In genomic region chrX:41332005-41332404, GRCh38 we compare ENCODE assay signal across 8 cellular contexts. TPM values are rescaled to one million over a fixed set of nuclear protein-coding genes. Genes with fewer than 3 reads are reported as not detected.
DNase-seq lines count a peak whose midpoint lies in the region; ATAC-seq and TF ChIP-seq lines count a peak whose summit lies in the region.

No MANE protein-coding gene starts in this region.

- BruUV-seq in Panc1 (replicated peaks; lab: Mats Ljungman, UMichigan): no TSS peak

- no peak for TF ChIP-seq EP300 in sigmoid colon (IDR thresholded peaks at IDR 0.05)

- H3K27ac ChIP-seq in Panc1 (ENCODE audit: low read length): peak overlapping the region; percentile 94
- peak overlapping the region; percentile 97 to 99 (median 98) for H3K27ac ChIP-seq in esophagus squamous epithelium
- peak overlapping the region; percentile 98 to 100 (median 100) for H3K27ac ChIP-seq in sigmoid colon

- no peaks in the 10 kb centered on the region for H3K9me3 ChIP-seq in Panc1 (ENCODE audit: control insufficient read depth, insufficient read depth, low read depth, low read length)
- no peaks in the 10 kb centered on the region for H3K9me3 ChIP-seq in esophagus squamous epithelium
- no peaks in the 10 kb centered on the region for H3K9me3 ChIP-seq in sigmoid colon

- H3K27me3 ChIP-seq in Panc1 (ENCODE audit: control insufficient read depth, insufficient read depth, low read length): no peaks in the 10 kb centered on the region
- H3K27me3 ChIP-seq in esophagus squamous epithelium: no peaks in the 10 kb centered on the region
- no peaks in the 10 kb centered on the region for H3K27me3 ChIP-seq in sigmoid colon

- H3K36me3 ChIP-seq in Panc1 (ENCODE audit: control insufficient read depth, insufficient read depth, low read length) (no peaks in the 10 kb centered on the region), esophagus squamous epithelium (no peaks in the 10 kb centered on the region), sigmoid colon (no peaks in the 10 kb centered on the region)

- intact Hi-C loops in Panc1 (cut with micrococcal nuclease; ENCODE audit: unreplicated experiment): loop anchor here (10.0 kb wide), 1 partner anchor 57 kb away; no protein-coding TSS in a partner anchor
- intact Hi-C loops in esophagus squamous epithelium (cut with DNase I): no loop called here
- intact Hi-C loops in sigmoid colon (cut with DNase I): loop anchor here (2.0 to 5.0 kb wide), 3 partner anchors 55 to 685 kb away; partner anchors contain the start of genes CXorf38 and USP9X

- TF ChIP-seq POLR2A in esophagus squamous epithelium (IDR thresholded peaks at IDR 0.05) (no peak), sigmoid colon (IDR thresholded peaks at IDR 0.05) (no peak)

- TF ChIP-seq CTCF in GM12875 (IDR thresholded peaks at IDR 0.05; ENCODE audit: borderline replicate concordance, insufficient read depth, low read depth, low read length) (no peak), Panc1 (IDR thresholded peaks at IDR 0.05) (no peak), esophagus squamous epithelium (IDR thresholded peaks at IDR 0.05) (no peak), sigmoid colon (IDR thresholded peaks at IDR 0.05) (no peak)

- H3K4me3 ChIP-seq in GM12875 (ENCODE audit: low read depth, low read length) (peak overlapping the region; percentile 87), Panc1 (ENCODE audit: low read depth in 2 of 2, low read length in 2 of 2) (peak overlapping the region; percentile 60 to 78), esophagus squamous epithelium (peak overlapping the region; percentile 17 to 92 (median 80)), sigmoid colon (peak overlapping the region; percentile 80 to 99 (median 94))

- ATAC-seq in Panc1: no peak

- CTCF ChIA-PET in Panc1 (lab: Charles Lee): no interaction called here

- in situ Hi-C loops in Panc1 (cut with HindIII; ENCODE audit: low pct_unique_long_range_greater_than_20kb, low sequenced_read_pairs): no loop called here

- WGBS in esophagus squamous epithelium, 2 donors: 37 to 55% methylated on average over 4 of the region's 4 CpGs
- WGBS in sigmoid colon, 2 donors: 44 to 81% methylated on average over 4 of the region's 4 CpGs

- POLR2A ChIA-PET in Panc1 (lab: Charles Lee): no interaction called here

- peaks cover 4% of the 10 kb centered on the region for H3K4me1 ChIP-seq in Panc1 (ENCODE audit: control insufficient read depth, insufficient read depth, low read length)
- peaks cover 0 to 22% (median 3%) of the 10 kb centered on the region in 3 donors for H3K4me1 ChIP-seq in esophagus squamous epithelium
- peaks cover 0 to 28% (median 3%) of the 10 kb centered on the region in 4 donors for H3K4me1 ChIP-seq in sigmoid colon

- DNase-seq in Panc1 (ENCODE audit: low read depth, low spot score) (no peak), esophagus squamous epithelium (lab: John Stamatoyannopoulos, UW) (no peak), sigmoid colon (no peak), T-helper 9 cell (no peak), amygdala (lab: John Stamatoyannopoulos, UW) (no peak), foreskin melanocyte (no peak), anterior cingulate cortex (lab: John Stamatoyannopoulos, UW) (no peak)

RNA-seq across cellular contexts. Expression of gene DDX3X, which starts 2.0 kb away (rescaled TPM):
- total RNA-seq in Panc1 (2021; ENCODE audit: unreplicated experiment) (266 TPM), esophagus squamous epithelium (100 to 1,000 TPM; 164 to 219 (median 214) TPM), sigmoid colon (100 to 1,000 TPM; 146 to 218 (median 214) TPM)
- 110 TPM for polyA plus RNA-seq in Panc1 (2012; ENCODE audit: insufficient read length)
- 10 to 100 TPM; 86.0 to 94.9 (median 91.8) TPM for polyA plus RNA-seq in sigmoid colon
